22 cellular contexts compared by ENCODE assay signal in the genomic region with DNA sequence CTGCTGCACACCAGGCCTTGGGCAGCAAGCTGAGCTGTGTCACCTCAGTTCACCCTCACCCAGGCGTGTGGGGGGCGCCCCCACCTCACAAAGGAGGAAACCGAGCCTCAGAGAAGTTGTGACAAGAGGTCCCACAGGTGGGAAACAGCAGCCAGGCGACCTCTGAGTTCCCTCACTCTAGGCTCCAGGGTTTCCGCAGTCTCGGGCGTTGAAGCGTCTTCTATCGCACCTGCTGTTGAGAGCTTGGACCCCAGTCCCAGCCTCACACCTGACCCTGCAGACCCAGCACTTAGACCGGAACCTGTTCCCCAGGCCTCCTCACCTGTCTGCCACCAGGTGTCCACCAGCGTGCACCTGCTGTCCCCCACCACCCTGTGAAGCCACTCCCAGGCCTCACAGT. TPM values are rescaled to one million over a fixed set of nuclear protein-coding genes. Genes with fewer than 3 reads are reported as not detected.
A peak's percentile ranks its signal among the peaks of the same experiment; 100 is the strongest.
DNase-seq lines count a peak whose midpoint lies in the region; ATAC-seq lines count a peak whose summit lies in the region.
"Had no signal": no experiment of that assay in that cellular context is flagged by ENCODE, and none has a peak within 500 bp of the region (broad histone marks: within the 10 kb centered on the region; RNA-seq: fewer than 3 reads in every experiment).

No MANE protein-coding gene starts in this region.

- ATAC-seq in activated naive CD8-positive, alpha-beta T cell treated with anti-CD3 and anti-CD28 coated beads, Interleukin-2, amount 10 ng/mL, durations not matched to agents 7 days and 5 days (ENCODE audit: low read depth), result no peak
- ATAC-seq in GM18868 (IDR thresholded peaks at IDR 0.05; ENCODE audit: unreplicated experiment), result no peak
- ATAC-seq: heart left ventricle; left lung; naive thymus-derived CD4-positive, alpha-beta T cell; PC-3; right lobe of liver had no signal

- H3K4me3 Mint-ChIP-seq in activated naive CD8-positive, alpha-beta T cell treated with anti-CD3 and anti-CD28 coated beads, Interleukin-2, amount 10 ng/mL, durations not matched to agents 7 days and 5 days, result no peak overlapping the region
- H3K4me3 Mint-ChIP-seq in activated naive CD8-positive, alpha-beta T cell treated with anti-CD3 and anti-CD28 coated beads for 36 hours, result no peak overlapping the region
- H3K4me3 Mint-ChIP-seq: activated CD4-positive, alpha-beta T cell treated with anti-CD3 and anti-CD28 coated beads, Interleukin-2, amount 10 ng/mL, durations not matched to agents 7 days and 5 days; CD4-positive, alpha-beta T cell; naive thymus-derived CD4-positive, alpha-beta T cell had no signal

- peaks cover 1% of the 10 kb centered on the region for H3K36me3 Mint-ChIP-seq in activated naive CD8-positive, alpha-beta T cell treated with anti-CD3 and anti-CD28 coated beads, Interleukin-2, amount 10 ng/mL, durations not matched to agents 7 days and 5 days
- H3K36me3 Mint-ChIP-seq in activated naive CD8-positive, alpha-beta T cell treated with anti-CD3 and anti-CD28 coated beads for 36 hours, result peaks cover 4% of the 10 kb centered on the region

- H3K27ac Mint-ChIP-seq in activated naive CD8-positive, alpha-beta T cell treated with anti-CD3 and anti-CD28 coated beads, Interleukin-2, amount 10 ng/mL, durations not matched to agents 7 days and 5 days, result no peak overlapping the region
- no peak overlapping the region for H3K27ac Mint-ChIP-seq in activated naive CD8-positive, alpha-beta T cell treated with anti-CD3 and anti-CD28 coated beads for 36 hours
- H3K27ac Mint-ChIP-seq: activated CD4-positive, alpha-beta T cell treated with anti-CD3 and anti-CD28 coated beads, Interleukin-2, amount 10 ng/mL, durations not matched to agents 7 days and 5 days; CD4-positive, alpha-beta T cell; naive thymus-derived CD4-positive, alpha-beta T cell had no signal

- H3K27me3 Mint-ChIP-seq in activated naive CD8-positive, alpha-beta T cell treated with anti-CD3 and anti-CD28 coated beads, Interleukin-2, amount 10 ng/mL, durations not matched to agents 7 days and 5 days, result no peaks in the 10 kb centered on the region
- H3K27me3 Mint-ChIP-seq in activated naive CD8-positive, alpha-beta T cell treated with anti-CD3 and anti-CD28 coated beads for 36 hours, result no peaks in the 10 kb centered on the region
- H3K27me3 Mint-ChIP-seq: activated CD4-positive, alpha-beta T cell treated with anti-CD3 and anti-CD28 coated beads, Interleukin-2, amount 10 ng/mL, durations not matched to agents 7 days and 5 days; CD4-positive, alpha-beta T cell; naive thymus-derived CD4-positive, alpha-beta T cell had no signal

- H3K4me1 Mint-ChIP-seq in activated naive CD8-positive, alpha-beta T cell treated with anti-CD3 and anti-CD28 coated beads, Interleukin-2, amount 10 ng/mL, durations not matched to agents 7 days and 5 days, result no peaks in the 10 kb centered on the region
- H3K4me1 Mint-ChIP-seq in activated naive CD8-positive, alpha-beta T cell treated with anti-CD3 and anti-CD28 coated beads for 36 hours, result no peaks in the 10 kb centered on the region
- H3K4me1 Mint-ChIP-seq: activated CD4-positive, alpha-beta T cell treated with anti-CD3 and anti-CD28 coated beads, Interleukin-2, amount 10 ng/mL, durations not matched to agents 7 days and 5 days; naive thymus-derived CD4-positive, alpha-beta T cell had no signal

- DNase-seq in activated naive CD8-positive, alpha-beta T cell treated with anti-CD3 and anti-CD28 coated beads, Interleukin-2, amount 10 ng/mL, durations not matched to agents 7 days and 5 days, result peak; percentile 12
- DNase-seq in activated naive CD8-positive, alpha-beta T cell treated with anti-CD3 and anti-CD28 coated beads for 36 hours, result no peak
- peak; percentile 86 for DNase-seq in NCI-H510A treated with DMSO at 0.1 percent for 48 hours (lab: John Stamatoyannopoulos, UW)
- peak; percentile 30 for DNase-seq in islet precursor cell
- DNase-seq in ureter (ENCODE audit: low spot score), result peak; percentile 24
- DNase-seq in cerebellar nuclear complex (lab: John Stamatoyannopoulos, UW), result no peak
- DNase-seq: activated CD4-positive, alpha-beta T cell treated with anti-CD3 and anti-CD28 coated beads, Interleukin-2, amount 10 ng/mL, durations not matched to agents 7 days and 5 days; activated naive CD4-positive, alpha-beta T cell; anterior cingulate cortex; central memory CD4-positive, alpha-beta T cell; DMS 273 treated with DMSO at 0.1 percent for 48 hours; IMR-90; naive thymus-derived CD4-positive, alpha-beta T cell; NCI-H1694; NCI-H2171 treated with DMSO at 0.1 percent for 48 hours; NCI-H526 treated with DMSO at 0.1 percent for 48 hours; PC-3 had no signal

- H3K9me3 Mint-ChIP-seq in activated naive CD8-positive, alpha-beta T cell treated with anti-CD3 and anti-CD28 coated beads, Interleukin-2, amount 10 ng/mL, durations not matched to agents 7 days and 5 days, result no peaks in the 10 kb centered on the region
- H3K9me3 Mint-ChIP-seq in activated naive CD8-positive, alpha-beta T cell treated with anti-CD3 and anti-CD28 coated beads for 36 hours, result no peaks in the 10 kb centered on the region
- H3K9me3 Mint-ChIP-seq: activated CD4-positive, alpha-beta T cell treated with anti-CD3 and anti-CD28 coated beads, Interleukin-2, amount 10 ng/mL, durations not matched to agents 7 days and 5 days; CD4-positive, alpha-beta T cell; naive thymus-derived CD4-positive, alpha-beta T cell had no signal

- POLR2A ChIA-PET in activated naive CD8-positive, alpha-beta T cell treated with anti-CD3 and anti-CD28 coated beads, Interleukin-2, amount 10 ng/mL, durations not matched to agents 7 days and 5 days (lab: Charles Lee), result no interaction called here

RNA-seq across cellular contexts. Expression of gene APMAP, which starts 22.3 kb away (rescaled TPM):
- 10 to 100 TPM; 60.7 to 64.6 TPM for total RNA-seq in activated naive CD8-positive, alpha-beta T cell treated with anti-CD3 and anti-CD28 coated beads, Interleukin-2, amount 10 ng/mL, durations not matched to agents 7 days and 5 days
- 10 to 100 TPM; 47.9 to 48.8 TPM for total RNA-seq in activated naive CD8-positive, alpha-beta T cell treated with anti-CD3 and anti-CD28 coated beads for 36 hours
- 74.0 TPM for total RNA-seq in ureter

RNA-seq across cellular contexts. Expression of gene ACSS1, which starts 43.1 kb away (rescaled TPM):
- total RNA-seq in activated naive CD8-positive, alpha-beta T cell treated with anti-CD3 and anti-CD28 coated beads, Interleukin-2, amount 10 ng/mL, durations not matched to agents 7 days and 5 days, result 10 to 100 TPM; 53.3 to 55.8 TPM
- total RNA-seq in activated naive CD8-positive, alpha-beta T cell treated with anti-CD3 and anti-CD28 coated beads for 36 hours, result 10 to 100 TPM; 14.3 to 14.5 TPM
- 33.7 TPM for total RNA-seq in ureter

Comparison
In these comparisons a context has a peak if more than half of its experiments do, and no peak if none do; other contexts are left out.
1. DNase-seq: peak in activated naive CD8-positive, alpha-beta T cell treated with anti-CD3 and anti-CD28 coated beads, Interleukin-2, amount 10 ng/mL, durations not matched to agents 7 days and 5 days (single experiment), NCI-H510A treated with DMSO at 0.1 percent for 48 hours (single experiment), islet precursor cell (single experiment) and ureter (single experiment); none in activated naive CD8-positive, alpha-beta T cell treated with anti-CD3 and anti-CD28 coated beads for 36 hours (single experiment) and cerebellar nuclear complex (0 of 2).